8 cellular contexts compared by ENCODE assay signal in the genomic region with DNA sequence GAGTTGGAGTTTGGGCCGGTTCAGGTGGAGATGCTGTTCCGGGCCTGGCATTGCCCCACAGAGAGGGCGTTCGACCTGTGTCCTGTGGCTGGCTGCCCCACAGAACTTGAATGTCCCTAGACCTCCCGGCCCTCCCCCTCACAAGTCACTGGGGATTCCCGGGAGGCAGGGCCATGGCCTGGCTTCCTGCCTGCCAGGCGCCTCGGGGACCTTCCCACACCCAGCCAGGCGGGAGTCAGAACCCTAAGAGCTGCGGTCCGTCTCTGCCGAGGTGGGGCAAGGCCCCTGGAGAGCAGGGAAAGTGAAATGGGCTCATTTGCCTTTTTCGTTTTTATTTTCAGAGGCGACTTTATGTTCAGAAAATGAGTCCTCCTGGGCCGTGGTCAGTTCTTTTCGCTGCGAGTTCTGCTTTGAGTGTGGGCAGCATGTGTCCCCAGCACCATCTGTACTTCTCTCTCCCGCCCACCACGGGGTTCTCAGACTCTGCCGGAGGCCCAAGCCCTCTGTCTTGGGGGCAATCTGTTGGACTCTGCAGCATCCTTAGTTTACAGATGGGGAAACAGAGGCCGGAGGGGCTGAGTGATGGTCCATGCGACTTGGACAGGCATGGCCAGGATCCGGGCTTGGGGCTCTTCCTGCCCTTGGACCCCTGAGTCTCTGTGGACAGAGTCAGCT. TPM values are rescaled to one million over a fixed set of nuclear protein-coding genes. Genes with fewer than 3 reads are reported as not detected.
A peak's percentile ranks its signal among the peaks of the same experiment; 100 is the strongest.
DNase-seq lines count a peak whose midpoint lies in the region; ATAC-seq and TF ChIP-seq lines count a peak whose summit lies in the region.

No MANE protein-coding gene starts in this region.

- H3K36me3 Mint-ChIP-seq in Caco-2 (ENCODE audit: insufficient read depth, unreplicated experiment): peaks cover 23% of the 10 kb centered on the region

- H2AK5ac ChIP-seq in mesendoderm (ENCODE audit: low read length): no peak overlapping the region

- H3K9ac ChIP-seq in OCI-LY3 (ENCODE audit: low read length) (peak overlapping the region; percentile 77), smooth muscle cell (ENCODE audit: low read depth) (no peak overlapping the region), mesendoderm (ENCODE audit: low read length) (no peak overlapping the region)

- no peak overlapping the region for H3K18ac ChIP-seq in mesendoderm (ENCODE audit: low read length)

- no peak overlapping the region for H3K23ac ChIP-seq in mesendoderm (ENCODE audit: low read length)

- H2BK15ac ChIP-seq in mesendoderm (replicated peaks; ENCODE audit: low read depth): no peak overlapping the region

- intact Hi-C loops in Caco-2 (cut with micrococcal nuclease; ENCODE audit: unreplicated experiment): no loop called here

- H4K20me1 ChIP-seq in OCI-LY3 (ENCODE audit: insufficient read depth, low read length) (peaks cover 80% of the 10 kb centered on the region), smooth muscle cell (ENCODE audit: low read depth) (peaks cover 13% of the 10 kb centered on the region)

- no peaks in the 10 kb centered on the region for H3K4me1 Mint-ChIP-seq in Caco-2 (ENCODE audit: low read depth, unreplicated experiment)

- H3K9me3 ChIP-seq in Caco-2: no peaks in the 10 kb centered on the region
- no peaks in the 10 kb centered on the region for H3K9me3 ChIP-seq in OCI-LY3 (ENCODE audit: insufficient read depth, low read length)
- no peaks in the 10 kb centered on the region for H3K9me3 ChIP-seq in effector memory CD4-positive, alpha-beta T cell (ENCODE audit: control insufficient read depth, low read length)
- H3K9me3 ChIP-seq in smooth muscle cell (replicated peaks; ENCODE audit: low read depth): no peaks in the 10 kb centered on the region

- WGBS in smooth muscle cell (ENCODE audit: low lambda C conversion rate): 64% methylated on average over 19 of the region's 23 CpGs
- WGBS in mesendoderm (ENCODE audit: extremely low coverage, insufficient coverage, low lambda C conversion rate): no CpG with 5 or more reads among the region's 23 CpGs

- no peaks in the 10 kb centered on the region for H3K4me1 ChIP-seq in Caco-2
- peaks cover 71% of the 10 kb centered on the region for H3K4me1 ChIP-seq in OCI-LY3 (ENCODE audit: low read length)
- H3K4me1 ChIP-seq in effector memory CD4-positive, alpha-beta T cell (ENCODE audit: control insufficient read depth, insufficient read depth, low read length, poor library complexity, severe bottlenecking): peaks cover 81% of the 10 kb centered on the region
- H3K4me1 ChIP-seq in smooth muscle cell (ENCODE audit: low read depth): peaks cover 3% of the 10 kb centered on the region
- no peaks in the 10 kb centered on the region for H3K4me1 ChIP-seq in mesendoderm (ENCODE audit: control insufficient read depth, low read depth, low read length)

- ATAC-seq in GM18517 (IDR thresholded peaks at IDR 0.05; ENCODE audit: unreplicated experiment): no peak

- no peaks in the 10 kb centered on the region for H3K9me3 Mint-ChIP-seq in Caco-2 (ENCODE audit: unreplicated experiment)

- no peaks in the 10 kb centered on the region for H3K27me3 Mint-ChIP-seq in Caco-2 (ENCODE audit: insufficient read depth, unreplicated experiment)

- H3K4me3 ChIP-seq in Caco-2 (ENCODE audit: low read depth, low read length) (no peak overlapping the region), OCI-LY3 (ENCODE audit: low read length) (peak overlapping the region; percentile 68), smooth muscle cell (no peak overlapping the region), mesendoderm (ENCODE audit: low read length) (no peak overlapping the region)
- H3K4me3 ChIP-seq in effector memory CD4-positive, alpha-beta T cell (ENCODE audit: insufficient read depth, low read depth, low read length, poor library complexity, severe bottlenecking): peak overlapping the region; percentile 39

- POLR2A ChIA-PET in Caco-2 (lab: Charles Lee): no interaction called here

- no peaks in the 10 kb centered on the region for H3F3A ChIP-seq in smooth muscle cell (ENCODE audit: low read depth)

- H3K4me2 ChIP-seq in OCI-LY3 (ENCODE audit: low read length) (peak overlapping the region; percentile 92), smooth muscle cell (peak overlapping the region; percentile 33), mesendoderm (ENCODE audit: low read length) (no peak overlapping the region)

- peaks cover 99% of the 10 kb centered on the region for H3K79me2 ChIP-seq in OCI-LY3 (ENCODE audit: low read length)
- no peaks in the 10 kb centered on the region for H3K79me2 ChIP-seq in smooth muscle cell (ENCODE audit: low read depth)
- H3K79me2 ChIP-seq in mesendoderm (ENCODE audit: control insufficient read depth, insufficient read depth, low read length): peaks cover 25% of the 10 kb centered on the region

- no peak for DNase-seq in Caco-2
- DNase-seq in GM20000 (ENCODE audit: low spot score): peak; percentile 87
- peak; percentile 46 to 48 (median 47) for DNase-seq in effector memory CD4-positive, alpha-beta T cell
- DNase-seq in smooth muscle cell (lab: John Stamatoyannopoulos, UW; ENCODE audit: unreplicated experiment): no peak
- DNase-seq in putamen (ENCODE audit: low spot score): no peak
- no peak for DNase-seq in mesendoderm

- no peak overlapping the region for H2BK5ac ChIP-seq in mesendoderm (ENCODE audit: low read length)

- H3K79me1 ChIP-seq in mesendoderm (ENCODE audit: low read length): peaks cover 21% of the 10 kb centered on the region

- H4K8ac ChIP-seq in mesendoderm (ENCODE audit: low read depth, low read length): no peak overlapping the region

- no peak overlapping the region for H3K4me3 Mint-ChIP-seq in Caco-2 (ENCODE audit: unreplicated experiment)

- CTCF ChIA-PET in Caco-2 (lab: Charles Lee): no interaction called here

- TF ChIP-seq CTCF in Caco-2 (IDR thresholded peaks at IDR 0.05; ENCODE audit: insufficient read depth in 1 of 2, low read depth in 1 of 2, low read length in 1 of 2, severe bottlenecking in 1 of 2, unreplicated experiment in 1 of 2): no peak
- no peak for TF ChIP-seq CTCF in GM20000 (IDR thresholded peaks at IDR 0.05; ENCODE audit: extremely low read depth, missing control alignments)
- no peak for TF ChIP-seq CTCF in OCI-LY3 (IDR thresholded peaks at IDR 0.05; ENCODE audit: low read depth, low read length)
- TF ChIP-seq CTCF in smooth muscle cell (IDR thresholded peaks at IDR 0.05; ENCODE audit: borderline replicate concordance, insufficient read depth, poor library complexity, severe bottlenecking): no peak

- H3K36me3 ChIP-seq in Caco-2 (ENCODE audit: control insufficient read depth, insufficient read depth, low read length) (peaks cover 13% of the 10 kb centered on the region), OCI-LY3 (replicated peaks; ENCODE audit: low read depth, low read length) (peaks cover 85% of the 10 kb centered on the region), smooth muscle cell (ENCODE audit: low read depth) (no peaks in the 10 kb centered on the region), mesendoderm (ENCODE audit: control insufficient read depth, insufficient read depth, low read length) (peaks cover 16% of the 10 kb centered on the region)
- peaks cover 76% of the 10 kb centered on the region for H3K36me3 ChIP-seq in effector memory CD4-positive, alpha-beta T cell (ENCODE audit: control insufficient read depth, insufficient read depth, low read length)

- no TSS peak for BruUV-seq in Caco-2 (replicated peaks; lab: Mats Ljungman, UMichigan)

- H3K27me3 ChIP-seq in Caco-2 (replicated peaks; ENCODE audit: control insufficient read depth, insufficient read depth, low read length) (no peaks in the 10 kb centered on the region), OCI-LY3 (ENCODE audit: low read depth, low read length) (no peaks in the 10 kb centered on the region), smooth muscle cell (ENCODE audit: low read depth) (no peaks in the 10 kb centered on the region), mesendoderm (ENCODE audit: insufficient read depth, low read length, poor library complexity) (no peaks in the 10 kb centered on the region)
- H3K27me3 ChIP-seq in effector memory CD4-positive, alpha-beta T cell (replicated peaks; ENCODE audit: control insufficient read depth, insufficient read depth, low read length, poor library complexity, severe bottlenecking): no peaks in the 10 kb centered on the region

- H3K27ac Mint-ChIP-seq in Caco-2 (ENCODE audit: unreplicated experiment): peak overlapping the region; percentile 47

- peak overlapping the region; percentile 90 for H3K27ac ChIP-seq in OCI-LY3 (ENCODE audit: low read length)
- peak overlapping the region; percentile 90 for H3K27ac ChIP-seq in effector memory CD4-positive, alpha-beta T cell (ENCODE audit: insufficient read depth, low read length, poor library complexity, severe bottlenecking)
- H3K27ac ChIP-seq in smooth muscle cell (ENCODE audit: low read depth): no peak overlapping the region
- no peak overlapping the region for H3K27ac ChIP-seq in mesendoderm (ENCODE audit: low read depth, low read length)

- H4K5ac ChIP-seq in mesendoderm (ENCODE audit: low read length): no peak overlapping the region

- H2AFZ ChIP-seq in OCI-LY3 (ENCODE audit: low read depth, low read length): no peak overlapping the region
- no peak overlapping the region for H2AFZ ChIP-seq in smooth muscle cell (ENCODE audit: low read depth)

- H3K4ac ChIP-seq in mesendoderm (ENCODE audit: low read depth, low read length): no peak overlapping the region

- H2BK120ac ChIP-seq in mesendoderm (ENCODE audit: low read depth, low read length): no peak overlapping the region

- H3K56ac ChIP-seq in mesendoderm (ENCODE audit: low read length): no peak overlapping the region

RNA-seq across cellular contexts. Expression of gene RBM38, which starts 8.5 kb away (rescaled TPM):
- total RNA-seq in Caco-2 (2022) (34.4 and 39.2 TPM in 2 replicates), smooth muscle cell (12.7 and 15.2 TPM in 2 replicates)
- 12.0 and 15.7 TPM in 2 replicates for polyA plus RNA-seq in smooth muscle cell
- polyA plus RNA-seq in mesendoderm (2013, experiment 1 of 2): 60.0 TPM
- 60.7 TPM for polyA plus RNA-seq in mesendoderm (2013, experiment 2 of 2)

RNA-seq across cellular contexts. Expression of gene RAE1, which starts 48.7 kb away (rescaled TPM):
- 133 and 138 TPM in 2 replicates for total RNA-seq in Caco-2 (2022)
- 34.9 and 35.6 TPM in 2 replicates for total RNA-seq in smooth muscle cell
- 53.5 and 61.7 TPM in 2 replicates for polyA plus RNA-seq in smooth muscle cell
- 23.1 TPM for polyA plus RNA-seq in mesendoderm (2013, experiment 1 of 2)
- 22.9 TPM for polyA plus RNA-seq in mesendoderm (2013, experiment 2 of 2)

Comparison
In these comparisons a context has a peak if more than half of its experiments do, and no peak if none do; other contexts are left out.
1. DNase-seq: peak in GM20000 (single experiment) and effector memory CD4-positive, alpha-beta T cell (3 of 3); none in Caco-2 (0 of 2), smooth muscle cell (single experiment), putamen (single experiment) and mesendoderm (single experiment).
2. H3K4me3 ChIP-seq: peak in OCI-LY3 (single experiment) and effector memory CD4-positive, alpha-beta T cell (single experiment); none in Caco-2 (single experiment), smooth muscle cell (single experiment) and mesendoderm (single experiment).
3. H3K27ac ChIP-seq: peak in OCI-LY3 (single experiment) and effector memory CD4-positive, alpha-beta T cell (single experiment); none in smooth muscle cell (single experiment) and mesendoderm (single experiment).